Comparison of ENCODE assay signal across 8 cellular contexts in genomic region chr12:93676408-93677194, GRCh38. TPM values are rescaled to one million over a fixed set of nuclear protein-coding genes. Genes with fewer than 3 reads are reported as not detected.
DNase-seq lines count a peak whose midpoint lies in the region; ATAC-seq and TF ChIP-seq lines count a peak whose summit lies in the region.

No MANE protein-coding gene starts in this region.

- POLR2A ChIA-PET in WTC11 (lab: Charles Lee) = interaction anchor here (1.0 to 1.4 kb wide), 3 partner anchors 65 to 104 kb away, joined by 4 to 8 read pairs (median 4); partner anchors contain the start of gene SOCS2

- peak overlapping the region; percentile 99 for H3K27ac Mint-ChIP-seq in WTC11

- DNase-seq in cardiac muscle cell (ENCODE audit: low read depth in 1 of 2, low spot score in 1 of 2) (no peak), left ventricle myocardium superior (no peak), WTC11 (ENCODE audit: low spot score) (no peak), activated gamma-delta T cell (lab: John Stamatoyannopoulos, UW) (no peak), DMS114 treated with DMSO at 0.1 percent for 48 hours (lab: John Stamatoyannopoulos, UW; ENCODE audit: unreplicated experiment) (no peak)

- ATAC-seq in left ventricle myocardium superior = no peak
- ATAC-seq in WTC11 = no peak
- ATAC-seq in GM21423 (IDR thresholded peaks at IDR 0.05; ENCODE audit: unreplicated experiment) = no peak

- no peaks in the 10 kb centered on the region for H3K9me3 Mint-ChIP-seq in WTC11

- H3K27me3 ChIP-seq in cardiac muscle cell (no peaks in the 10 kb centered on the region), stomach smooth muscle (ENCODE audit: control insufficient read depth in 1 of 2, insufficient read depth in 2 of 2, low read length in 2 of 2) (no peaks in the 10 kb centered on the region)

- H3K4me3 ChIP-seq in cardiac muscle cell (peak overlapping the region; percentile 51), iPS-11a (ENCODE audit: low read depth, low read length) (peak overlapping the region; percentile 78), stomach smooth muscle (ENCODE audit: low read length in 2 of 2) (peak overlapping the region; percentile 80 to 94)

- H3K4me1 ChIP-seq in cardiac muscle cell (ENCODE audit: low read depth) = peaks cover 13% of the 10 kb centered on the region
- peaks cover 15% of the 10 kb centered on the region for H3K4me1 ChIP-seq in stomach smooth muscle (ENCODE audit: control insufficient read depth, insufficient read depth, low read length)

- intact Hi-C loops in left ventricle myocardium superior (cut with micrococcal nuclease) = loop anchor here (5.0 kb wide), 1 partner anchor 84 kb away; no protein-coding TSS in a partner anchor

- CTCF ChIA-PET in WTC11 (lab: Charles Lee) = interaction anchor here (0.6 to 1.8 kb wide), 5 partner anchors 65 to 425 kb away, joined by 3 to 8 read pairs (median 4); no protein-coding TSS in a partner anchor

- H3K27ac ChIP-seq in cardiac muscle cell = peak overlapping the region; percentile 97
- H3K27ac ChIP-seq in stomach smooth muscle (ENCODE audit: low read length) = peak overlapping the region; percentile 98

- peak overlapping the region; percentile 93 for H3K4me3 Mint-ChIP-seq in WTC11

- H3K36me3 ChIP-seq in cardiac muscle cell = no peaks in the 10 kb centered on the region
- peaks cover 2 to 5% of the 10 kb centered on the region in 2 donors for H3K36me3 ChIP-seq in stomach smooth muscle (ENCODE audit: control insufficient read depth in 2 of 2, insufficient read depth in 2 of 2, low read length in 2 of 2)

- TF ChIP-seq CTCF in cardiac muscle cell (IDR thresholded peaks at IDR 0.05; ENCODE audit: low read depth, low read length) (no peak), WTC11 (IDR thresholded peaks at IDR 0.05) (no peak)

- H3K4me1 Mint-ChIP-seq in WTC11 = peaks cover 32% of the 10 kb centered on the region

- H3K9me3 ChIP-seq in cardiac muscle cell (ENCODE audit: low read depth) (no peaks in the 10 kb centered on the region), stomach smooth muscle (ENCODE audit: control insufficient read depth in 2 of 2, low read length in 2 of 2) (no peaks in the 10 kb centered on the region)

- peak overlapping the region; percentile 94 to 97 for H3K9ac ChIP-seq in stomach smooth muscle (ENCODE audit: low read length in 2 of 2)

- H3K27me3 Mint-ChIP-seq in WTC11 (ENCODE audit: low read depth) = no peaks in the 10 kb centered on the region

- peaks cover 7% of the 10 kb centered on the region; the same call in 1 of the 2 replicates for H3K36me3 Mint-ChIP-seq in WTC11

TF ChIP-seq in WTC11, 78 proteins besides CTCF, POLR2A, EP300 and RAD21:
- no peak for TF ChIP-seq MLX (CRISPR knock-in tag; IDR thresholded peaks at IDR 0.05)
- no peak for TF ChIP-seq OVOL2 (CRISPR knock-in tag; IDR thresholded peaks at IDR 0.05; ENCODE audit: borderline replicate concordance)
- TF ChIP-seq FOXK1 (CRISPR knock-in tag; IDR thresholded peaks at IDR 0.05) = no peak
- TF ChIP-seq NR2C2 (CRISPR knock-in tag; IDR thresholded peaks at IDR 0.05) = no peak
- TF ChIP-seq JAZF1 (CRISPR knock-in tag; IDR thresholded peaks at IDR 0.05) = no peak
- TF ChIP-seq ELF4 (CRISPR knock-in tag; IDR thresholded peaks at IDR 0.05; ENCODE audit: low read depth) = no peak
- no peak for TF ChIP-seq ZBTB43 (CRISPR knock-in tag; IDR thresholded peaks at IDR 0.05)
- TF ChIP-seq CBFB (CRISPR knock-in tag; IDR thresholded peaks at IDR 0.05; ENCODE audit: low read depth) = no peak
- TF ChIP-seq GTF2I (CRISPR knock-in tag; conservative IDR thresholded peaks at IDR 0.05) = no peak
- no peak for TF ChIP-seq E2F1 (CRISPR knock-in tag; IDR thresholded peaks at IDR 0.05)
- TF ChIP-seq ZNF232 (CRISPR knock-in tag; IDR thresholded peaks at IDR 0.05) = no peak
- no peak for TF ChIP-seq JUN (CRISPR knock-in tag; IDR thresholded peaks at IDR 0.05)

RNA-seq across cellular contexts. Expression of gene CRADD, which starts 0.6 kb away (rescaled TPM):
- total RNA-seq in cardiac muscle cell (32.5 and 37.9 TPM in 2 replicates), left ventricle myocardium superior (30.4 TPM), WTC11 (2021) (7.1 to 11.6 TPM (median 9.1 TPM) in 3 replicates)
- 13.8 and 15.6 TPM in 2 replicates for polyA plus RNA-seq in cardiac muscle cell
